ENCODE assay signal across 11 cellular contexts in the genomic region with DNA sequence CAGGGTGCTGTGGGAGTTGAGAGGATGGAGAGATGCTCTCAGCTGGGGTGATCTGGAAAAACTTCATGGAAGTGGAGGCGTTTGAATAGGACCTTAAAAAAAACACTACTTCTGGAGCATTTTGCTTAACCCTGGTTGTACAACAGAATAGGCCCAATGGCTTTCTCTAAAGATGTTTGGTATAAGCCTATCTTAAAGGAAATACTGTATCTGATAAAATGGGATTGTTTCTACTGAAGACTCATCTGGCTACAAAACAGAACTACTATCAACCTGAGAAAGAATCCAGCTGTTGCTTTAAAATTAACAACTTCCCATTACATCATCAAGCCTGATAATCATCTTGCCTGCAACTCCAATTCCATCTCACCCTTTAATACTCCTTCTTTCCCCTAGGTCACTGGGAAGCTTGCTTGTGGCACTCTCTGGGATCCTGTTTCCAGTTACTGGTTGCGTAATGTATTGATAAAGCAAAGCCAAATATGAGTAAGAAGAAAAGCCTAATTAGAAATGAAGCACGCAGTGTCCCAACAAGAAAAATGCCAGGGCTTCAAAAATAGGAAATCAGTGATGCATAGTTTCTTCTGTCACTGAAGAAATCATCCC. TPM values are rescaled to one million over a fixed set of nuclear protein-coding genes. Genes with fewer than 3 reads are reported as not detected.
DNase-seq lines count a peak whose midpoint lies in the region; ATAC-seq and TF ChIP-seq lines count a peak whose summit lies in the region.
"Not testable (repeated sequence)": the region's sequence is repeated elsewhere in the genome, so short reads cannot be mapped to it uniquely, and the experiment has no call there.
"Had no signal": no experiment of that assay in that cellular context is flagged by ENCODE, and none has a peak within 500 bp of the region (broad histone marks: within the 10 kb centered on the region; RNA-seq: fewer than 3 reads in every experiment).

No MANE protein-coding gene starts in this region.

- not testable (repeated sequence) for H3K9me3 Mint-ChIP-seq in osteocyte (ENCODE audit: unreplicated experiment)

- H3K27ac Mint-ChIP-seq in osteocyte (ENCODE audit: unreplicated experiment), result peak overlapping the region; percentile 41

- peak overlapping the region; percentile 96 for H3K27ac ChIP-seq in ACC112 (ENCODE audit: low read depth, low read length)
- H3K27ac ChIP-seq in GM23248, result peak overlapping the region; percentile 94
- peak overlapping the region; percentile 77 for H3K27ac ChIP-seq in Panc1 (ENCODE audit: low read length)
- peak overlapping the region; percentile 24 to 69 for H3K27ac ChIP-seq in tibial artery

- in situ Hi-C loops in GM23248 (cut with MboI); Panc1 (cut with HindIII; ENCODE audit: low pct_unique_long_range_greater_than_20kb, low sequenced_read_pairs): not testable (repeated sequence)

- not testable (repeated sequence) for H3K27me3 Mint-ChIP-seq in osteocyte (ENCODE audit: unreplicated experiment)

- CTCF ChIA-PET in Panc1 (lab: Charles Lee), result not testable (repeated sequence)

- peak overlapping the region; percentile 53; the same call in 1 of the 2 replicates for H3K4me3 ChIP-seq in ACC112 (ENCODE audit: low read depth, low read length)
- H3K4me3 ChIP-seq in GM23248; Panc1 (ENCODE audit: low read depth in 2 of 2, low read length in 2 of 2); cardiac fibroblast (replicated peaks in 1 of 2; ENCODE audit: low read depth in 2 of 2, low read length in 2 of 2); tibial artery: not testable (repeated sequence)

- not testable (repeated sequence) for H4K20me1 ChIP-seq in GM23248 (ENCODE audit: insufficient read depth)

- not testable (repeated sequence) for H3K9me2 ChIP-seq in GM23248 (ENCODE audit: insufficient read depth)

- H3F3A ChIP-seq in GM23248 (ENCODE audit: insufficient read depth), result peaks cover 67% of the 10 kb centered on the region

- not testable (repeated sequence) for H3K27me3 ChIP-seq in ACC112 (ENCODE audit: insufficient read depth, low read length); GM23248 (replicated peaks; ENCODE audit: insufficient read depth); Panc1 (ENCODE audit: control insufficient read depth, insufficient read depth, low read length); tibial artery

- TF ChIP-seq CTCF in Panc1 (IDR thresholded peaks at IDR 0.05); cardiac fibroblast (IDR thresholded peaks at IDR 0.05; ENCODE audit: low read depth, low read length); osteocyte (IDR thresholded peaks at IDR 0.05); tibial artery (IDR thresholded peaks at IDR 0.05): not testable (repeated sequence)

- not testable (repeated sequence) for ATAC-seq in Panc1
- peak; percentile 81 for ATAC-seq in left ventricle myocardium superior

- BruUV-seq in Panc1 (replicated peaks; lab: Mats Ljungman, UMichigan), result not testable (repeated sequence)

- DNase-seq in GM23248 (peak; percentile 69), cardiac fibroblast (ENCODE audit: low read depth in 2 of 2) (peak; percentile 69 to 91), fibroblast of the conjunctiva (ENCODE audit: low read depth) (peak; percentile 26), tibial artery (peak in 1 of 2 donors; percentile 33)
- DNase-seq in Panc1 (ENCODE audit: low read depth, low spot score); left ventricle myocardium superior; osteocyte (ENCODE audit: extremely low spot score, unreplicated experiment): not testable (repeated sequence)

- H3K4me1 ChIP-seq in ACC112 (ENCODE audit: control insufficient read depth, insufficient read depth, low read length, unreplicated experiment) (peaks cover 49% of the 10 kb centered on the region), GM23248 (ENCODE audit: insufficient read depth) (peaks cover 63% of the 10 kb centered on the region), Panc1 (ENCODE audit: control insufficient read depth, insufficient read depth, low read length) (peaks cover 48% of the 10 kb centered on the region), tibial artery (peaks cover 0 to 35% (median 8%) of the 10 kb centered on the region in 4 donors)

- WGBS in GM23248 (ENCODE audit: low coverage in 1 of 2, low lambda C conversion rate in 2 of 2, missing lambda C conversion rate in 2 of 2), 2 experiments, result 9 to 11% methylated on average over 2 of the region's 3 CpGs

- not testable (repeated sequence) for H3K36me3 ChIP-seq in ACC112 (ENCODE audit: insufficient read depth, low read length); GM23248 (ENCODE audit: low read depth); Panc1 (ENCODE audit: control insufficient read depth, insufficient read depth, low read length); tibial artery

- H3K79me2 ChIP-seq in ACC112 (ENCODE audit: control insufficient read depth, insufficient read depth, low read length, unreplicated experiment), result not testable (repeated sequence)
- peaks cover 69% of the 10 kb centered on the region for H3K79me2 ChIP-seq in GM23248 (ENCODE audit: insufficient read depth)

- H3K4me1 Mint-ChIP-seq in osteocyte (ENCODE audit: unreplicated experiment), result peaks cover 46% of the 10 kb centered on the region

- peak overlapping the region; percentile 76 for H3K9ac ChIP-seq in GM23248

- H3K4me2 ChIP-seq in GM23248 (ENCODE audit: unreplicated experiment), result peak overlapping the region; percentile 76

- not testable (repeated sequence) for H3K4me3 Mint-ChIP-seq in osteocyte (ENCODE audit: unreplicated experiment)

- POLR2A ChIA-PET in Panc1 (lab: Charles Lee), result not testable (repeated sequence)

- not testable (repeated sequence) for H3K9me3 ChIP-seq in GM23248 (ENCODE audit: low read depth); Panc1 (ENCODE audit: control insufficient read depth, insufficient read depth, low read depth, low read length); tibial artery

- intact Hi-C loops in Panc1 (cut with micrococcal nuclease; ENCODE audit: unreplicated experiment); left ventricle myocardium superior (cut with micrococcal nuclease); tibial artery (cut with DNase I; ENCODE audit: low total_unique reads): not testable (repeated sequence)

- not testable (repeated sequence) for H2AFZ ChIP-seq in ACC112 (ENCODE audit: low read length, unreplicated experiment); GM23248

- not testable (repeated sequence) for H3K36me3 Mint-ChIP-seq in osteocyte (ENCODE audit: unreplicated experiment)

RNA-seq across cellular contexts. Expression of a gene that starts 56.2 kb away (rescaled TPM):
- total RNA-seq in GM23248 (2014; rRNA removed; shearing (Covaris generic)), result 93.5 and 106 TPM in 2 replicates
- polyA plus RNA-seq in GM23248 (2016; fragmentation: Nextera tagmentation; extraction: Ambion mirVana), result 930 and 943 TPM in 2 replicates
- total RNA-seq in Panc1 (2021; ENCODE audit: unreplicated experiment) (355 TPM), left ventricle myocardium superior (32.6 TPM), osteocyte (412 and 526 TPM in 2 replicates)
- polyA plus RNA-seq in Panc1 (2012; ENCODE audit: insufficient read length), result 366 TPM
- total RNA-seq: activated CD4-positive, alpha-beta memory T cell treated with anti-CD3 and anti-CD28 coated beads for 36 hours; B cell; CD4-positive, alpha-beta memory T cell had no signal
- polyA plus RNA-seq: CD4-positive, alpha-beta memory T cell had no signal

RNA-seq across cellular contexts. Expression of a gene that starts 59.4 kb away (rescaled TPM):
- 162 and 168 TPM in 2 replicates for total RNA-seq in GM23248 (2014; rRNA removed; shearing (Covaris generic))
- polyA plus RNA-seq in GM23248 (2016; fragmentation: Nextera tagmentation; extraction: Ambion mirVana), result 234 and 238 TPM in 2 replicates
- 85.4 TPM for total RNA-seq in Panc1 (2021; ENCODE audit: unreplicated experiment)
- polyA plus RNA-seq in Panc1 (2012; ENCODE audit: insufficient read length), result 34.5 TPM
- 4.1 TPM for total RNA-seq in left ventricle myocardium superior
- total RNA-seq in osteocyte, result 40.8 and 46.8 TPM in 2 replicates
- total RNA-seq: activated CD4-positive, alpha-beta memory T cell treated with anti-CD3 and anti-CD28 coated beads for 36 hours; B cell; CD4-positive, alpha-beta memory T cell had no signal
- polyA plus RNA-seq: CD4-positive, alpha-beta memory T cell had no signal
